Comparison of ENCODE assay signal across 25 cellular contexts in genomic region chr7:15159239-15159638, GRCh38.
"Had no signal": no experiment of that assay in that cellular context is flagged by ENCODE, and none has a peak within 500 bp of the region (broad histone marks: within the 10 kb centered on the region; RNA-seq: fewer than 3 reads in every experiment).

No MANE protein-coding gene starts in this region.

- H3K4me3 ChIP-seq: Peyer's patch, SJCRH30 had no signal

- H3K27me3 ChIP-seq: Peyer's patch, SJCRH30 had no signal

- ATAC-seq: activated naive CD4-positive, alpha-beta T cell treated with anti-CD3 and anti-CD28 coated beads, Interleukin-2, amount 50 U/mL, for 72 hours; activated naive CD8-positive, alpha-beta T cell treated with anti-CD3 and anti-CD28 coated beads, Interleukin-2, amount 50 U/mL, for 24 hours; activated T-cell treated with anti-CD3 and anti-CD28 coated beads, Interleukin-2, amount 50 U/mL, for 4 hours; T-helper 17 cell had no signal

- H3K4me1 ChIP-seq: Peyer's patch, SJCRH30 had no signal

- H3K27ac ChIP-seq: Peyer's patch, RWPE1, SJCRH30 had no signal

- DNase-seq: activated B cell treated with CpG ODN at 0.5 μM for 24 hours; activated CD4-positive, alpha-beta memory T cell treated with anti-CD3 and anti-CD28 coated beads for 36 hours; activated CD4-positive, alpha-beta T cell treated with anti-CD3 and anti-CD28 coated beads for 1 hour; activated CD4-positive, alpha-beta T cell treated with anti-CD3 and anti-CD28 coated beads, Interleukin-2, amount 10 ng/mL, durations not matched to agents 24 days and 14 days; activated CD8-positive, alpha-beta memory T cell treated with anti-CD3 and anti-CD28 coated beads for 24 hours; activated effector memory CD4-positive, alpha-beta T cell treated with anti-CD3 and anti-CD28 coated beads, Interleukin-2, amount 50 U/mL, for 16 hours; activated naive CD4-positive, alpha-beta T cell treated with Interleukin-2 at 50 U/mL for 16 hours; activated naive CD8-positive, alpha-beta T cell treated with anti-CD3 and anti-CD28 coated beads, Interleukin-2, amount 50 U/mL, for 24 hours; activated T-cell treated with anti-CD3 and anti-CD28 coated beads, Interleukin-2, amount 50 U/mL, for 4 hours; amniotic stem cell; KG1; MV-4-11; NCI-H1105; NCI-H1436 treated with DMSO at 0.1 percent for 48 hours; NCI-H187 treated with DMSO at 0.1 percent for 48 hours; NCI-H2081 treated with DMSO at 0.1 percent for 48 hours; NCI-H446; NCI-H524; Peyer's patch; Right ventricle myocardium superior; SJCRH30; T-helper 17 cell; T-helper 9 cell had no signal

- H3K9me3 ChIP-seq: Peyer's patch, SJCRH30 had no signal

- H3K36me3 ChIP-seq: Peyer's patch, SJCRH30 had no signal
